ENCODE assay signal across 18 cellular contexts in the genomic region with DNA sequence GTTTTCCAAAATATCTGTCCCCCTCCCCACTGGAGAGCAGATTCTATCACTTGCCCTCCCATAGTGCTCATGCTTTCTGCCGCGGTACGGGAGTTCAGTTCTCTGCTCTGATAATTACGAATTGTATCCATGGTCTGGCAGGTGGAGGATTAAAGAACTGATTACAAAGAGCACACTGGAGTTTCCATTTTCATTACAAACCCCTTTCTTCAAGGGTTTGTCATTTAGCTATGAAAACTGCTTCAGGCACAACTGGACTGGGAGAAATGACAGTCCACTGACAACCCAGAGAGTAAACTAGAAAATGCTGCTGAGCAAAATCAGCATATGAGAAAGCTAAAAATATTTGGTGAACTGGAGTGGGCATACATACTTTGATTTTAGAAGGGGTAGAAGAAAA.
"Had no signal": no experiment of that assay in that cellular context is flagged by ENCODE, and none has a peak within 500 bp of the region (broad histone marks: within the 10 kb centered on the region; RNA-seq: fewer than 3 reads in every experiment).

No MANE protein-coding gene starts in this region.

- H3K27ac ChIP-seq: esophagus muscularis mucosa, gastroesophageal sphincter had no signal

- H3K27me3 ChIP-seq: esophagus muscularis mucosa, gastroesophageal sphincter had no signal

- H3K36me3 ChIP-seq: esophagus muscularis mucosa, gastroesophageal sphincter had no signal

- H3K27me3 Mint-ChIP-seq: memory B cell; naive thymus-derived CD4-positive, alpha-beta T cell had no signal

- H3K9me3 Mint-ChIP-seq: memory B cell; naive thymus-derived CD4-positive, alpha-beta T cell; T-helper 1 cell treated with Interleukin-12 subunit alpha and Interleukin-12 subunit beta and Interleukin-4 antibody, amounts not matched to agents 30 μg/mL and 1 μg/mL, for 36 hours had no signal

- H3K9me3 ChIP-seq: esophagus muscularis mucosa, gastroesophageal sphincter had no signal

- H3K4me3 Mint-ChIP-seq: memory B cell; naive thymus-derived CD4-positive, alpha-beta T cell; T-helper 1 cell treated with Interleukin-12 subunit alpha and Interleukin-12 subunit beta and Interleukin-4 antibody, amounts not matched to agents 30 μg/mL and 1 μg/mL, for 36 hours had no signal

- DNase-seq: activated CD4-positive, alpha-beta T cell treated with anti-CD3 and anti-CD28 coated beads, Interleukin-2, amount 50 U/mL, for 1 hour; activated CD8-positive, alpha-beta memory T cell treated with anti-CD3 and anti-CD28 coated beads for 24 hours; activated CD8-positive, alpha-beta memory T cell treated with anti-CD3 and anti-CD28 coated beads, Interleukin-2, amount 50 U/mL, for 48 hours; activated effector memory CD4-positive, alpha-beta T cell treated with anti-CD3 and anti-CD28 coated beads, Interleukin-2, amount 50 U/mL, for 16 hours; activated naive CD4-positive, alpha-beta T cell treated with anti-CD3 and anti-CD28 coated beads, Interleukin-2, amount 50 U/mL, for 16 hours; activated T-cell treated with anti-CD3 and anti-CD28 coated beads, Interleukin-2, amount 50 U/mL, for 48 hours; aorta; cerebellar nuclear complex; effector CD8-positive, alpha-beta T cell; naive thymus-derived CD4-positive, alpha-beta T cell; posterior cingulate gyrus; stimulated activated CD8-positive, alpha-beta memory T cell treated with anti-CD3 and anti-CD28 coated beads, Interleukin-4, amount 100 ng/mL, for 48 hours; stimulated activated naive CD4-positive, alpha-beta T cell had no signal

- ATAC-seq: activated CD4-positive, CD25-positive, alpha-beta regulatory T cell treated with anti-CD3 and anti-CD28 coated beads, Interleukin-2, amount 50 U/mL, for 24 hours; gastroesophageal sphincter; naive thymus-derived CD4-positive, alpha-beta T cell had no signal

- H3K4me3 ChIP-seq: esophagus muscularis mucosa, gastroesophageal sphincter had no signal

- H3K27ac Mint-ChIP-seq: memory B cell; naive thymus-derived CD4-positive, alpha-beta T cell; T-helper 1 cell treated with Interleukin-12 subunit alpha and Interleukin-12 subunit beta and Interleukin-4 antibody, amounts not matched to agents 30 μg/mL and 1 μg/mL, for 36 hours had no signal
